In genomic region chr16:74998481-74999207, GRCh38 we compare ENCODE assay signal across 8 cellular contexts. TPM values are rescaled to one million over a fixed set of nuclear protein-coding genes. Genes with fewer than 3 reads are reported as not detected.
DNase-seq lines count a peak whose midpoint lies in the region; ATAC-seq lines count a peak whose summit lies in the region.

Gene ZNRF1, plus strand, starts transcription at chr16:74999024. Its CDS starts 648 bp downstream, at chr16:74999672.

- peak within 1 kb of the TSS; percentile 88 to 94 (median 91) for H3K4me3 Mint-ChIP-seq in CD4-positive, CD25-positive, alpha-beta regulatory T cell

- no peaks in the 10 kb centered on the region for H3K9me3 Mint-ChIP-seq in CD4-positive, CD25-positive, alpha-beta regulatory T cell

- peak; percentile 76 to 77 for ATAC-seq in CD4-positive, CD25-positive, alpha-beta regulatory T cell (ENCODE audit: low read depth in 2 of 2)
- ATAC-seq in HG03469 (IDR thresholded peaks at IDR 0.05; ENCODE audit: unreplicated experiment): peak; percentile 47

- peaks cover 12 to 40% (median 15%) of the 10 kb centered on the region in 4 donors for H3K4me1 Mint-ChIP-seq in CD4-positive, CD25-positive, alpha-beta regulatory T cell

- peak within 1 kb of the TSS; percentile 60 to 90 (median 76) for H3K27ac Mint-ChIP-seq in CD4-positive, CD25-positive, alpha-beta regulatory T cell

- H3K4me1 ChIP-seq in CD4-positive, CD25-positive, alpha-beta regulatory T cell (ENCODE audit: control insufficient read depth, insufficient read depth, low read length, poor library complexity, severe bottlenecking): peaks cover 24% of the 10 kb centered on the region
- peaks cover 41% of the 10 kb centered on the region for H3K4me1 ChIP-seq in mononuclear cell (ENCODE audit: insufficient read depth, low read length)

- peak within 1 kb of the TSS; percentile 70 for H3K27ac ChIP-seq in CD4-positive, CD25-positive, alpha-beta regulatory T cell (ENCODE audit: insufficient read depth, low read length, poor library complexity, severe bottlenecking)

- no peaks in the 10 kb centered on the region for H3K36me3 ChIP-seq in CD4-positive, CD25-positive, alpha-beta regulatory T cell (ENCODE audit: control insufficient read depth, insufficient read depth, low read length)

- no peaks in the 10 kb centered on the region for H3K9me3 ChIP-seq in CD4-positive, CD25-positive, alpha-beta regulatory T cell (ENCODE audit: control insufficient read depth in 2 of 2, low read length in 2 of 2)
- H3K9me3 ChIP-seq in mononuclear cell (ENCODE audit: low read depth, low read length): no peaks in the 10 kb centered on the region

- H3K27me3 Mint-ChIP-seq in CD4-positive, CD25-positive, alpha-beta regulatory T cell: peaks cover 19% of the 10 kb centered on the region

- DNase-seq in CD4-positive, CD25-positive, alpha-beta regulatory T cell: peak; percentile 68 to 72 (median 72)
- DNase-seq in GM19240 (ENCODE audit: insufficient read length, low spot score) (peak; percentile 73), NOMO-1 treated with dmso at 0.1 percent for 144 hours (lab: John Stamatoyannopoulos, UW; ENCODE audit: unreplicated experiment) (peak; percentile 69), epidermal melanocyte (ENCODE audit: insufficient read length, low spot score) (peak; percentile 68)
- DNase-seq in activated CD8-positive, alpha-beta memory T cell treated with anti-CD3 and anti-CD28 coated beads, Interleukin-2, amount 50 U/mL, for 4 hours: peak; percentile 81
- DNase-seq in stimulated activated CD8-positive, alpha-beta memory T cell treated with anti-CD3 and anti-CD28 coated beads, Interleukin-4, amount 100 ng/mL, for 1 hour (ENCODE audit: low read depth in 2 of 2, low spot score in 1 of 2): peak; percentile 49 to 60

- H3K4me3 ChIP-seq in CD4-positive, CD25-positive, alpha-beta regulatory T cell (ENCODE audit: low read depth, low read length): peak within 1 kb of the TSS; percentile 61
- H3K4me3 ChIP-seq in mononuclear cell (ENCODE audit: low read length): peak within 1 kb of the TSS; percentile 46

- no peaks in the 10 kb centered on the region for H3K36me3 Mint-ChIP-seq in CD4-positive, CD25-positive, alpha-beta regulatory T cell

- H3K27me3 ChIP-seq in CD4-positive, CD25-positive, alpha-beta regulatory T cell (ENCODE audit: control insufficient read depth, insufficient read depth, low read length): peaks cover 4% of the 10 kb centered on the region
- peaks cover 10% of the 10 kb centered on the region for H3K27me3 ChIP-seq in mononuclear cell (ENCODE audit: insufficient read depth, low read length)

RNA-seq across cellular contexts. Expression of gene ZNRF1, which starts in this region (rescaled TPM):
- total RNA-seq in CD4-positive, CD25-positive, alpha-beta regulatory T cell: 15.1 TPM
- 1 to 10 TPM; 3.2 to 8.6 (median 5.8) TPM for polyA plus RNA-seq in CD4-positive, CD25-positive, alpha-beta regulatory T cell
- total RNA-seq in mononuclear cell: 2.9 TPM

Comparison
In these comparisons a context has a peak if more than half of its experiments do, and no peak if none do; other contexts are left out.
1. Peak in every context shown above with its lines: DNase-seq, ATAC-seq, H3K4me3 ChIP-seq and H3K27ac ChIP-seq.